In genomic region chr9:87548159-87548558, GRCh38 we compare ENCODE assay signal across 1 cellular context.
TF ChIP-seq lines count a peak whose summit lies in the region.

No MANE protein-coding gene starts in this region.

TF ChIP-seq in K562, 482 proteins besides CTCF, POLR2A, EP300 and RAD21 (continued from another document):
- TF ChIP-seq GTF2B (IDR thresholded peaks at IDR 0.05; ENCODE audit: extremely low read depth, insufficient read length) (no peak), ZNF318 (IDR thresholded peaks at IDR 0.05; ENCODE audit: borderline replicate concordance in 1 of 2, low read depth in 1 of 2) (no peak), FOXP4 (CRISPR knock-in tag; IDR thresholded peaks at IDR 0.05; ENCODE audit: borderline replicate concordance) (no peak), MCM3 (IDR thresholded peaks at IDR 0.05) (no peak), STAT5B (CRISPR knock-in tag; IDR thresholded peaks at IDR 0.05) (no peak), SIN3A (IDR thresholded peaks at IDR 0.05; ENCODE audit: borderline replicate concordance in 2 of 2, control insufficient read depth in 1 of 2, low read depth in 2 of 2, low read length in 2 of 2) (no peak)
